ENCODE assay signal across 22 cellular contexts in the genomic region with DNA sequence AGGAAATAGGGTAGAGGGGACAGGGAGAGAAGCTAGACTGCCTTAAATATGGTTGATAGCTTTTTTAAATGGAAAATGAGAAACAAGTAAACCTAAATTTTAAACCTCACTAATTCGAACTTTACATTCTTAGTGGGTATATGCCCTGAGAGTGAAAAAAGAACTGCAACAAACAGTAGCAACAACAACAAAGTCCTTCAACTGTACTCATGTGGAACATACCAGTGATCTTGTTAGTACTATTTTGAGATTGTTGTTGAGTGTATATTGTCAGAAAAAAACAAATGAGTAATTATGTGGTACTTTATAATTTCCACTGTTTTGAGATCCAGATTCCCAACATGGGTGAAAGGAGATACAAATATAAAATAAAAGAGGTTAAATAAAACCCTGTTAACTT.
"Had no signal": no experiment of that assay in that cellular context is flagged by ENCODE, and none has a peak within 500 bp of the region (broad histone marks: within the 10 kb centered on the region; RNA-seq: fewer than 3 reads in every experiment).

No MANE protein-coding gene starts in this region.

- H3K9me3 ChIP-seq: spleen, thyroid gland had no signal

- H3K27me3 Mint-ChIP-seq: type B pancreatic cell had no signal

- H3K36me3 ChIP-seq: spleen, thyroid gland had no signal

- H3K27me3 ChIP-seq: dorsolateral prefrontal cortex, hepatocyte, spleen, thyroid gland had no signal

- H3K4me3 Mint-ChIP-seq: natural killer cell, neural crest cell, type B pancreatic cell had no signal

- H3K27ac ChIP-seq: dorsolateral prefrontal cortex, hepatocyte, spleen, thyroid gland had no signal

- H3K36me3 Mint-ChIP-seq: natural killer cell, type B pancreatic cell had no signal

- DNase-seq: cortex of kidney; dorsolateral prefrontal cortex; effector CD8-positive, alpha-beta T cell; foreskin melanocyte; head of caudate nucleus; kidney; left cardiac atrium; left ventricle myocardium superior; mesendoderm; natural killer cell; posterior cingulate gyrus; spleen; stimulated activated CD4-positive, alpha-beta T cell treated with anti-CD3 and anti-CD28 coated beads, Interleukin-15, amount 100 ng/mL, for 24 hours; stimulated activated CD4-positive, alpha-beta T cell treated with anti-CD3 and anti-CD28 coated beads, Interleukin-1b, Interleukin-23, amount 100 ng/mL, for 48 hours; stimulated activated CD4-positive, alpha-beta T cell treated with anti-CD3 and anti-CD28 coated beads, Interleukin-4, amount 100 ng/mL, for 24 hours; stimulated activated naive CD4-positive, alpha-beta T cell treated with Interleukin-2 at 50 U/mL for 16 hours; thyroid gland had no signal

- H3K27ac Mint-ChIP-seq: type B pancreatic cell had no signal

- H3K4me1 Mint-ChIP-seq: neural crest cell had no signal

- H3K4me3 ChIP-seq: dorsolateral prefrontal cortex, hepatocyte, lung, spleen, thyroid gland had no signal

- H3K9me3 Mint-ChIP-seq: natural killer cell, type B pancreatic cell had no signal

- ATAC-seq: left cardiac atrium, left ventricle myocardium superior, natural killer cell, sciatic nerve had no signal
